Comparison of ENCODE assay signal across 8 cellular contexts in genomic region chr6:14354919-14355572, GRCh38.
DNase-seq lines count a peak whose midpoint lies in the region; ATAC-seq lines count a peak whose summit lies in the region.

No MANE protein-coding gene starts in this region.

- ATAC-seq in HG02623 (IDR thresholded peaks at IDR 0.05; ENCODE audit: unreplicated experiment): no peak

- no peak overlapping the region for H3K27ac ChIP-seq in epithelial cell of prostate

- DNase-seq in Daoy (ENCODE audit: low read depth): peak; percentile 85
- peak; percentile 76 for DNase-seq in OCI-M1 (lab: John Stamatoyannopoulos, UW)
- DNase-seq in epithelial cell of prostate (ENCODE audit: low read depth, low spot score): peak; percentile 48
- DNase-seq in stimulated activated CD4-positive, alpha-beta T cell treated with anti-CD3 and anti-CD28 coated beads, Interleukin-12 subunit alpha, Interleukin-12 subunit beta, amount 100 ng/mL, for 4 hours: peak; percentile 25
- DNase-seq in SW480 (ENCODE audit: low spot score): no peak
- no peak for DNase-seq in SW 1271 (lab: John Stamatoyannopoulos, UW)
- DNase-seq in NCI-H1092 treated with DMSO at 0.1 percent for 48 hours (lab: John Stamatoyannopoulos, UW): no peak

Comparison
In these comparisons a context has a peak if more than half of its experiments do, and no peak if none do; other contexts are left out.
1. DNase-seq: peak in Daoy (single experiment), OCI-M1 (single experiment), epithelial cell of prostate (single experiment) and stimulated activated CD4-positive, alpha-beta T cell treated with anti-CD3 and anti-CD28 coated beads, Interleukin-12 subunit alpha, Interleukin-12 subunit beta, amount 100 ng/mL, for 4 hours (single experiment); none in SW480 (single experiment), SW 1271 (0 of 2) and NCI-H1092 treated with DMSO at 0.1 percent for 48 hours (single experiment).